ENCODE assay signal across 19 cellular contexts in the genomic region with DNA sequence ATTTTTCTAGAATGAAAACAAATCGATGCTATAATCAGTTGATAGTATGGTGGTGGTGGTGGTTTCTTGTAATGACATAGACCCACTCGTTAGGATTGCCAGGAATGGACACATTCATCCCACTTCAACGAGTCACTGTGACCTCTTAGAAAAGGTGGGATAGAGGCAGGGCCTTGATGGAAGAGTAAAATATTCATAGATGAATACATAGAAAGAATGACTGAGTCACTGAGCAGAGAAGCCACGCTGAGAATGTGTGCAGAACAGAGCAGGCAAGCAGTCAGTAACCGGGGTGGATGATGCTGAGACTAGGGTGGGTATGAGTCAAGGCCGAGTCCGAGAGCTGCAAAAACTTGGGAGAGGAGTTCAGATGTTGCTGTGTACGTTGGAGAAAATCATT.
DNase-seq lines count a peak whose midpoint lies in the region; ATAC-seq and TF ChIP-seq lines count a peak whose summit lies in the region.
"Had no signal": no experiment of that assay in that cellular context is flagged by ENCODE, and none has a peak within 500 bp of the region (broad histone marks: within the 10 kb centered on the region; RNA-seq: fewer than 3 reads in every experiment).

No MANE protein-coding gene starts in this region.

- no peaks in the 10 kb centered on the region for H3K27me3 Mint-ChIP-seq in activated naive CD4-positive, alpha-beta T cell treated with anti-CD3 and anti-CD28 coated beads for 36 hours (ENCODE audit: low read depth)
- H3K27me3 Mint-ChIP-seq in activated naive CD4-positive, alpha-beta T cell treated with anti-CD3 and anti-CD28 coated beads, Interleukin-2, amount 10 ng/mL, durations not matched to agents 7 days and 5 days, result no peaks in the 10 kb centered on the region
- H3K27me3 Mint-ChIP-seq in endodermal cell (ENCODE audit: insufficient read depth), result no peaks in the 10 kb centered on the region

- H3K36me3 ChIP-seq in endodermal cell (ENCODE audit: control insufficient read depth, insufficient read depth, low read length), result no peaks in the 10 kb centered on the region
- H3K36me3 ChIP-seq in trophoblast cell (ENCODE audit: control insufficient read depth in 1 of 2, insufficient read depth in 2 of 2, low read length in 2 of 2), result no peaks in the 10 kb centered on the region
- H3K36me3 ChIP-seq: adrenal gland had no signal

- no peak overlapping the region for H2BK120ac ChIP-seq in trophoblast cell (ENCODE audit: insufficient read depth, low read length, poor library complexity)

- H3K4me3 ChIP-seq in endodermal cell (ENCODE audit: low read length) (no peak overlapping the region), trophoblast cell (ENCODE audit: low read depth, low read length) (no peak overlapping the region)
- H3K4me3 ChIP-seq: adrenal gland, dorsolateral prefrontal cortex, SK-N-MC had no signal

- H3K79me2 ChIP-seq in trophoblast cell (ENCODE audit: control insufficient read depth, insufficient read depth, low read length, poor library complexity), result no peaks in the 10 kb centered on the region

- H3K4me1 ChIP-seq in endodermal cell (ENCODE audit: control insufficient read depth, insufficient read depth, low read length), result peaks cover 9% of the 10 kb centered on the region
- H3K4me1 ChIP-seq in trophoblast cell (ENCODE audit: control insufficient read depth in 1 of 2, insufficient read depth in 2 of 2, low read length in 2 of 2), result peaks cover 3 to 5% of the 10 kb centered on the region in 2 experiments

- H4K8ac ChIP-seq in trophoblast cell (ENCODE audit: low read depth, low read length), result no peak overlapping the region

- H3K27ac ChIP-seq in endodermal cell (ENCODE audit: low read depth, low read length) (no peak overlapping the region), trophoblast cell (ENCODE audit: low read depth, low read length) (no peak overlapping the region), caudate nucleus (ENCODE audit: low read depth, low read length) (no peak overlapping the region)
- H3K27ac ChIP-seq: adrenal gland, SK-N-MC had no signal

- 94 to 95% methylated on average over 8 of the region's 8 CpGs for WGBS in endodermal cell (ENCODE audit: insufficient coverage in 1 of 2, insufficient read length in 1 of 2), 2 experiments
- WGBS in trophoblast cell (ENCODE audit: extremely low coverage, insufficient coverage, insufficient read length), result no CpG with 5 or more reads among the region's 8 CpGs

- no peak overlapping the region for H3K4me3 Mint-ChIP-seq in activated naive CD4-positive, alpha-beta T cell treated with anti-CD3 and anti-CD28 coated beads for 36 hours
- H3K4me3 Mint-ChIP-seq in activated naive CD4-positive, alpha-beta T cell treated with anti-CD3 and anti-CD28 coated beads, Interleukin-2, amount 10 ng/mL, durations not matched to agents 7 days and 5 days, result no peak overlapping the region
- no peak overlapping the region for H3K4me3 Mint-ChIP-seq in endodermal cell

- H3K9ac ChIP-seq in endodermal cell (ENCODE audit: extremely low read depth, low read length, poor library complexity, severe bottlenecking) (no peak overlapping the region), trophoblast cell (ENCODE audit: low read length) (no peak overlapping the region)

- H3K4ac ChIP-seq in trophoblast cell (ENCODE audit: low read depth, low read length), result no peak overlapping the region

- DNase-seq in activated naive CD4-positive, alpha-beta T cell treated with anti-CD3 and anti-CD28 coated beads for 36 hours, result peak; percentile 14
- DNase-seq in activated naive CD4-positive, alpha-beta T cell treated with anti-CD3 and anti-CD28 coated beads, Interleukin-2, amount 10 ng/mL, durations not matched to agents 7 days and 5 days, result no peak
- DNase-seq in M059J (ENCODE audit: low read depth) (peak; percentile 33), endodermal cell (peak; percentile 27), trophoblast cell (peak; percentile 69 to 84), caudate nucleus (lab: John Stamatoyannopoulos, UW) (no peak), NCI-H2029 treated with DMSO at 0.1 percent for 48 hours (lab: John Stamatoyannopoulos, UW) (no peak)
- DNase-seq: ACHN, dorsolateral prefrontal cortex, foreskin melanocyte, H7, KG1, midbrain, NCI-H1436, OCI-M1, small intestine had no signal

- H3K36me3 Mint-ChIP-seq in activated naive CD4-positive, alpha-beta T cell treated with anti-CD3 and anti-CD28 coated beads for 36 hours (ENCODE audit: low read depth), result peaks cover 9% of the 10 kb centered on the region
- H3K36me3 Mint-ChIP-seq in activated naive CD4-positive, alpha-beta T cell treated with anti-CD3 and anti-CD28 coated beads, Interleukin-2, amount 10 ng/mL, durations not matched to agents 7 days and 5 days, result peaks cover 13% of the 10 kb centered on the region
- H3K36me3 Mint-ChIP-seq in endodermal cell (ENCODE audit: low read depth), result peaks cover 4% of the 10 kb centered on the region

- peaks cover 12% of the 10 kb centered on the region for H3K9me3 Mint-ChIP-seq in activated naive CD4-positive, alpha-beta T cell treated with anti-CD3 and anti-CD28 coated beads for 36 hours
- H3K9me3 Mint-ChIP-seq in activated naive CD4-positive, alpha-beta T cell treated with anti-CD3 and anti-CD28 coated beads, Interleukin-2, amount 10 ng/mL, durations not matched to agents 7 days and 5 days, result peaks cover 12% of the 10 kb centered on the region
- H3K9me3 Mint-ChIP-seq in endodermal cell, result peaks cover 9% of the 10 kb centered on the region

- no peak overlapping the region for H3K18ac ChIP-seq in trophoblast cell (ENCODE audit: low read length)

- H3K27me3 ChIP-seq in endodermal cell (ENCODE audit: control insufficient read depth, insufficient read depth, low read length, poor library complexity, severe bottlenecking), result no peaks in the 10 kb centered on the region
- H3K27me3 ChIP-seq in trophoblast cell (ENCODE audit: insufficient read depth, low read length), result no peaks in the 10 kb centered on the region
- H3K27me3 ChIP-seq: adrenal gland, dorsolateral prefrontal cortex had no signal

- no peak overlapping the region for H2BK5ac ChIP-seq in trophoblast cell (ENCODE audit: low read depth, low read length, poor library complexity)

- H3K23ac ChIP-seq in trophoblast cell (ENCODE audit: low read length), result no peak overlapping the region

- no peak overlapping the region for H2BK12ac ChIP-seq in trophoblast cell (ENCODE audit: low read length)

- no peak overlapping the region for H4K12ac ChIP-seq in trophoblast cell (ENCODE audit: low read depth, low read length)

- no peak overlapping the region for H2AK5ac ChIP-seq in trophoblast cell (ENCODE audit: low read length)

- no peak overlapping the region for H4K91ac ChIP-seq in trophoblast cell (ENCODE audit: low read depth, low read length)

- no peak for TF ChIP-seq CTCF in endodermal cell (conservative IDR thresholded peaks at IDR 0.05)

- no peak overlapping the region for H3K4me2 ChIP-seq in trophoblast cell (ENCODE audit: low read length)

- no peak for ATAC-seq in GM21786 (IDR thresholded peaks at IDR 0.05; ENCODE audit: unreplicated experiment)

- peaks cover 52% of the 10 kb centered on the region for H3K4me1 Mint-ChIP-seq in activated naive CD4-positive, alpha-beta T cell treated with anti-CD3 and anti-CD28 coated beads for 36 hours (ENCODE audit: low read depth)
- peaks cover 29% of the 10 kb centered on the region for H3K4me1 Mint-ChIP-seq in activated naive CD4-positive, alpha-beta T cell treated with anti-CD3 and anti-CD28 coated beads, Interleukin-2, amount 10 ng/mL, durations not matched to agents 7 days and 5 days
- peaks cover 32% of the 10 kb centered on the region for H3K4me1 Mint-ChIP-seq in endodermal cell

- peak overlapping the region; percentile 3 for H3K27ac Mint-ChIP-seq in activated naive CD4-positive, alpha-beta T cell treated with anti-CD3 and anti-CD28 coated beads for 36 hours
- H3K27ac Mint-ChIP-seq in activated naive CD4-positive, alpha-beta T cell treated with anti-CD3 and anti-CD28 coated beads, Interleukin-2, amount 10 ng/mL, durations not matched to agents 7 days and 5 days, result no peak overlapping the region
- no peak overlapping the region for H3K27ac Mint-ChIP-seq in endodermal cell

- no peak overlapping the region for H2AFZ ChIP-seq in trophoblast cell (ENCODE audit: insufficient read depth, low read length, poor library complexity)

- CTCF ChIA-PET in activated naive CD4-positive, alpha-beta T cell treated with anti-CD3 and anti-CD28 coated beads for 36 hours (lab: Charles Lee), result no interaction called here
- CTCF ChIA-PET in activated naive CD4-positive, alpha-beta T cell treated with anti-CD3 and anti-CD28 coated beads, Interleukin-2, amount 10 ng/mL, durations not matched to agents 7 days and 5 days (lab: Charles Lee), result no interaction called here

- intact Hi-C loops in activated naive CD4-positive, alpha-beta T cell treated with anti-CD3 and anti-CD28 coated beads for 36 hours (cut with micrococcal nuclease), result no loop called here

- H3K9me3 ChIP-seq in endodermal cell (ENCODE audit: control insufficient read depth, low read length) (peaks cover 4% of the 10 kb centered on the region), trophoblast cell (ENCODE audit: insufficient read depth, low read depth, low read length) (no peaks in the 10 kb centered on the region)
- H3K9me3 ChIP-seq: adrenal gland had no signal

- no peaks in the 10 kb centered on the region for H3K79me1 ChIP-seq in trophoblast cell (ENCODE audit: low read length)

- no peak overlapping the region for H3K14ac ChIP-seq in trophoblast cell (ENCODE audit: low read length)

Comparison
In these comparisons a context has a peak if more than half of its experiments do, and no peak if none do; other contexts are left out.
1. DNase-seq: peak in activated naive CD4-positive, alpha-beta T cell treated with anti-CD3 and anti-CD28 coated beads for 36 hours (single experiment), M059J (single experiment), endodermal cell (single experiment) and trophoblast cell (2 of 2); none in activated naive CD4-positive, alpha-beta T cell treated with anti-CD3 and anti-CD28 coated beads, Interleukin-2, amount 10 ng/mL, durations not matched to agents 7 days and 5 days (single experiment), caudate nucleus (0 of 61) and NCI-H2029 treated with DMSO at 0.1 percent for 48 hours (single experiment).